In the genomic region with DNA sequence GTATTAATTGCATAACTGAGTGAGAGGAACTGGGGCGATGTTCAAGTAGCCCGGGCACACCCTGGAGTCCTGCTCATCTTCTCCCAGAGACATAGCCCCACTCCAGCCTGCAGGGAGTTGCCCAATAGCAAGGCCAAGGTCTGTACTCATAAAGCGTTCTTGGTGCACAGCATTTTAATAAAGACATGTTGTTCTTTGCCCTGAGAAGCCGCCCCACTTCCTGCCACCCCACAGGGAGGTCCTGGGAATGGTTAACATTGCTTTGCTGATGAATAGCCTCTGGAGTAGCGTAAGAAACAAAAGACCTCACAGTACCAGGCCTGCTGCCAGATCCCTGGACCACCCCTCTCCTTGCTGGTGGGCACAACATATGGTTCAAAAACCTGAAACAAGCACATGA, we compare ENCODE assay signal across 27 cellular contexts. TPM values are rescaled to one million over a fixed set of nuclear protein-coding genes. Genes with fewer than 3 reads are reported as not detected.
DNase-seq lines count a peak whose midpoint lies in the region; ATAC-seq and TF ChIP-seq lines count a peak whose summit lies in the region.
"Had no signal": no experiment of that assay in that cellular context is flagged by ENCODE, and none has a peak within 500 bp of the region (broad histone marks: within the 10 kb centered on the region; RNA-seq: fewer than 3 reads in every experiment).

No MANE protein-coding gene starts in this region.

- intact Hi-C loops in sigmoid colon (cut with DNase I), result no loop called here

- no peaks in the 10 kb centered on the region for H3K9me2 ChIP-seq in hepatocyte (replicated peaks; ENCODE audit: insufficient read depth)

- H3K4me3 ChIP-seq in NB4 (ENCODE audit: low read depth, low read length) (no peak overlapping the region), hepatocyte (no peak overlapping the region), MG63 (no peak overlapping the region), sigmoid colon (no peak overlapping the region)
- H3K4me3 ChIP-seq: BLaER1 treated with 17β-estradiol and CSF1 and Interleukin-3, amounts not matched to agents 10 nM and 100 nM; dorsolateral prefrontal cortex; SK-N-MC; suprapubic skin had no signal

- no peak overlapping the region for H3K4me2 ChIP-seq in hepatocyte

- H2AFZ ChIP-seq in hepatocyte, result no peak overlapping the region

- H4K20me1 ChIP-seq in hepatocyte (ENCODE audit: insufficient read depth, poor library complexity, severe bottlenecking), result no peaks in the 10 kb centered on the region

- WGBS in hepatocyte (ENCODE audit: low lambda C conversion rate, missing lambda C conversion rate), result 63% methylated on average over 5 of the region's 5 CpGs
- WGBS in sigmoid colon, 2 donors, result 30 to 63% methylated on average over 5 of the region's 5 CpGs

- H3K27ac ChIP-seq in hepatocyte (no peak overlapping the region), sigmoid colon (no peak overlapping the region)
- H3K27ac ChIP-seq: BLaER1 treated with 17β-estradiol and CSF1 and Interleukin-3, amounts not matched to agents 10 nM and 100 nM; dorsolateral prefrontal cortex; SK-N-MC; suprapubic skin had no signal

- no peaks in the 10 kb centered on the region for H3K9me3 ChIP-seq in hepatocyte (ENCODE audit: low read depth)
- H3K9me3 ChIP-seq in MG63, result no peaks in the 10 kb centered on the region
- H3K9me3 ChIP-seq in sigmoid colon, result peaks cover 0 to 3% (median 0%) of the 10 kb centered on the region in 4 donors
- H3K9me3 ChIP-seq: suprapubic skin had no signal

- no peak for ATAC-seq in omental fat pad (ENCODE audit: low FRiP score)
- ATAC-seq: Panc1; stimulated activated memory B cell treated with anti-CD40 and anti-IgM and Interleukin-4, amounts not matched to agents 10 μg/mL and 1 μg/mL and 100 μg/mL, for 72 hours had no signal

- no peaks in the 10 kb centered on the region for H3K27me3 ChIP-seq in hepatocyte
- no peaks in the 10 kb centered on the region for H3K27me3 ChIP-seq in MG63
- H3K27me3 ChIP-seq in sigmoid colon, result peaks cover 0 to under 1% (median 0%) of the 10 kb centered on the region in 3 donors
- H3K27me3 ChIP-seq: BLaER1 treated with 17β-estradiol and CSF1 and Interleukin-3, amounts not matched to agents 10 nM and 100 nM; suprapubic skin had no signal

- DNase-seq in NB4 (ENCODE audit: low read depth), result peak; percentile 29
- DNase-seq in astrocyte of the hippocampus (ENCODE audit: low read depth, low spot score), result peak; percentile 10
- DNase-seq in hepatocyte (ENCODE audit: low spot score), result peak; percentile 37
- peak; percentile 69 for DNase-seq in renal cortical epithelial cell (ENCODE audit: low read depth)
- DNase-seq in MG63, result no peak
- DNase-seq in omental fat pad (ENCODE audit: low spot score), result no peak
- DNase-seq in sigmoid colon, result no peak
- DNase-seq in superior temporal gyrus (ENCODE audit: extremely low spot score), result no peak
- DNase-seq: activated CD4-positive, alpha-beta T cell treated with anti-CD3 and anti-CD28 coated beads, Interleukin-2, amount 50 U/mL, for 1 hour; activated naive CD4-positive, alpha-beta T cell treated with anti-CD3 and anti-CD28 coated beads, Interleukin-2, amount 50 U/mL, for 16 hours; anterior cingulate cortex; Caco-2; DND-41; dorsolateral prefrontal cortex; glutamatergic neuron; HCEC 1CT; NCI-H1436; occipital lobe; retina; stimulated activated CD4-positive, alpha-beta T cell treated with anti-CD3 and anti-CD28 coated beads, Interleukin-4, amount 100 ng/mL, for 1 hour; T-helper 2 cell had no signal

- TF ChIP-seq CTCF in NB4 (IDR thresholded peaks at IDR 0.05; ENCODE audit: low read depth, low read length) (no peak), hepatocyte (IDR thresholded peaks at IDR 0.05; ENCODE audit: poor library complexity) (no peak), omental fat pad (IDR thresholded peaks at IDR 0.05) (no peak), sigmoid colon (IDR thresholded peaks at IDR 0.05) (no peak)

- H3K79me2 ChIP-seq in hepatocyte, result no peaks in the 10 kb centered on the region

- no peak for TF ChIP-seq POLR2A in NB4 (IDR thresholded peaks at IDR 0.05; ENCODE audit: extremely low read depth, insufficient read length)
- TF ChIP-seq POLR2A in sigmoid colon (IDR thresholded peaks at IDR 0.05), result no peak

- TF ChIP-seq EP300 in sigmoid colon (IDR thresholded peaks at IDR 0.05), result no peak

- H3K4me1 ChIP-seq in hepatocyte (ENCODE audit: insufficient read depth), result peaks cover 3% of the 10 kb centered on the region
- no peaks in the 10 kb centered on the region for H3K4me1 ChIP-seq in sigmoid colon
- H3K4me1 ChIP-seq: suprapubic skin had no signal

- H3K36me3 ChIP-seq in hepatocyte (replicated peaks; ENCODE audit: insufficient read depth, low read depth) (no peaks in the 10 kb centered on the region), MG63 (no peaks in the 10 kb centered on the region), sigmoid colon (no peaks in the 10 kb centered on the region)
- H3K36me3 ChIP-seq: BLaER1 treated with 17β-estradiol and CSF1 and Interleukin-3, amounts not matched to agents 10 nM and 100 nM; suprapubic skin had no signal

RNA-seq across cellular contexts. Expression of gene CDH1, which starts 21.6 kb away (rescaled TPM):
- 190 and 193 TPM in 2 replicates for total RNA-seq in hepatocyte
- 105 and 131 TPM in 2 replicates for polyA plus RNA-seq in hepatocyte
- total RNA-seq in renal cortical epithelial cell, result 31.4 and 94.8 TPM in 2 replicates
- not detected in 2 replicates for total RNA-seq in MG63 (2014; rRNA removed; shearing (Covaris generic); ENCODE audit: low replicate concordance)
- total RNA-seq in omental fat pad, result 10 to 100 TPM in 1 of 4 donors, 1 to 10 TPM in 2, not detected in 1; 1.8 to 18.7 (median 3.4) TPM
- 1 to 10 TPM in 2 of 4 donors, under 1 TPM in 1, not detected in 1; 0.14 to 1.4 (median 1.1) TPM for total RNA-seq in sigmoid colon
- 100 to 1,000 TPM in 1 of 3 donors, 10 to 100 TPM in 2; 29.4 to 163 (median 49.0) TPM for polyA plus RNA-seq in sigmoid colon
- total RNA-seq: NCI-H460 had no signal

Comparison
In these comparisons a context has a peak if more than half of its experiments do, and no peak if none do; other contexts are left out.
1. DNase-seq: peak in NB4 (single experiment), astrocyte of the hippocampus (single experiment), hepatocyte (single experiment) and renal cortical epithelial cell (single experiment); none in MG63 (single experiment), omental fat pad (single experiment), sigmoid colon (single experiment) and superior temporal gyrus (single experiment).